Comparison of ENCODE assay signal across 8 cellular contexts in the genomic region with DNA sequence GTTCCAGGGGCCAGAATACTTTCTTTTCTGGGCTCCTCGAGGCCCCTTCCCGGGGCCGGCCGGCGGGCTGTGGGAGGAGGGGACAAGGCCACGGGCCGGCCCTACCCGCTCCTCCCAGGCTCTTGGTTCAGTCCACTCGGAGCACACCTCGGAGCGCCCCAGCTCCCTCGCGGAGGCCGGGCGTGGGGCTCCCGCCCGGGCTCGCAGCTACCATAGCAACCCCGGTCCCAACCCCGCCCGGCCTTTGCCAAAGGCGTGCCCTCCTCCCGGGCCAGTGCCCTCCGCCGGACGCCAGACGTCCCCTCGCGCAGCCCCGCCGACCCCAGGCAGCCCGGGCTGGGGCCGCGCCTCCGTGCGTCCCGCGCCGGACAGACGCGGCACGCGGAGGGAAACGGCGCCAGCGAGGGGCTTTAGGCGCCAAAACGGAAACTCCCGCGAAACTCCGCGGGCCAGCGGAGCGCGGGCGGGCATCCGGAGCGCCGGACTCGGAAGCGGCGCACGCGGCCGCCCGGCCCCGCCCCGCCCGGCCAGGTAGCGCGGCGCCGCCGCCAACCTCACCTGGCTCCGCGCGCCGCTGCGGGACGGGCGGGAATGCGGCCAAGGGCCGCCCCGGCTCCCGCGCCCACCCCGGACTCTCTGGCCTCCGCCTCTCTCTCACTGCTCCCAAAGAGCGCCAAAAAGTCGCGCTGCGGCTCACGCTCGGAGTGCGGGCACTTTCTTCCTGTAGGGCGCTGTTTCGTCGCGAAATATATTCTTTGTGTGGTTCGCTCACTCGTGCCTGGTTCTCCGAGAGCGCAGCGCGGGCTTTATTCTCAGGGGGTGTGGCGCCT. TPM values are rescaled to one million over a fixed set of nuclear protein-coding genes. Genes with fewer than 3 reads are reported as not detected.
DNase-seq lines count a peak whose midpoint lies in the region; ATAC-seq and TF ChIP-seq lines count a peak whose summit lies in the region.

No MANE protein-coding gene starts in this region.

- H3K36me3 ChIP-seq in colonic mucosa, result no peaks in the 10 kb centered on the region

- no peak for TF ChIP-seq CTCF in VCaP (conservative IDR thresholded peaks at IDR 0.05)
- TF ChIP-seq CTCF in colonic mucosa (IDR thresholded peaks at IDR 0.05), result no peak

- H3K27ac ChIP-seq in VCaP (peak overlapping the region; percentile 88), colonic mucosa (peak overlapping the region; percentile 87)

- H3K4me3 ChIP-seq in colonic mucosa, result peak overlapping the region; percentile 48

- DNase-seq in NCI-H1694 (lab: John Stamatoyannopoulos, UW), result peak; percentile 39
- no peak for DNase-seq in NCI-H1694 treated with DMSO at 0.1 percent for 48 hours (lab: John Stamatoyannopoulos, UW)
- peak; percentile 61 for DNase-seq in NCI-H1105 treated with DMSO at 0.1 percent for 48 hours (lab: John Stamatoyannopoulos, UW)
- DNase-seq in colonic mucosa, result peak; percentile 77
- DNase-seq in left kidney (ENCODE audit: low read depth, low spot score), result peak; percentile 86
- DNase-seq in stimulated activated CD4-positive, alpha-beta T cell treated with anti-CD3 and anti-CD28 coated beads, Interleukin-4, amount 100 ng/mL, for 24 hours, result peak; percentile 44

- H3K4me1 ChIP-seq in colonic mucosa, result no peaks in the 10 kb centered on the region

- no peaks in the 10 kb centered on the region for H3K27me3 ChIP-seq in colonic mucosa

- ATAC-seq in HG02678 (IDR thresholded peaks at IDR 0.05; ENCODE audit: unreplicated experiment), result peak; percentile 63

- peak overlapping the region; percentile 64 to 69 for H3K9ac ChIP-seq in colonic mucosa (ENCODE audit: low read depth in 2 of 2, low read length in 2 of 2)

- H3K9me3 ChIP-seq in colonic mucosa, result no peaks in the 10 kb centered on the region

- intact Hi-C loops in colonic mucosa (cut with DNase I), result no loop called here

RNA-seq across cellular contexts. Expression of a gene that starts 0.6 kb away (rescaled TPM):
- total RNA-seq in colonic mucosa, result 10 to 100 TPM; 36.8 to 40.5 TPM
